ENCODE assay signal across 15 cellular contexts in genomic region chr7:32275216-32275979, GRCh38.
DNase-seq lines count a peak whose midpoint lies in the region; ATAC-seq and TF ChIP-seq lines count a peak whose summit lies in the region.
"Had no signal": no experiment of that assay in that cellular context is flagged by ENCODE, and none has a peak within 500 bp of the region (broad histone marks: within the 10 kb centered on the region; RNA-seq: fewer than 3 reads in every experiment).

No MANE protein-coding gene starts in this region.

- H3K36me3 ChIP-seq in breast epithelium (no peaks in the 10 kb centered on the region), PC-3 (ENCODE audit: low read depth, low read length) (no peaks in the 10 kb centered on the region), SJCRH30 (no peaks in the 10 kb centered on the region)
- H3K36me3 ChIP-seq in CD4-positive, alpha-beta memory T cell (ENCODE audit: insufficient read depth, low read length): no peaks in the 10 kb centered on the region

- DNase-seq in MCF 10A (ENCODE audit: unreplicated experiment): peak; percentile 4
- DNase-seq in breast epithelium (ENCODE audit: low spot score in 2 of 2): no peak
- DNase-seq in PC-3: peak; percentile 22
- DNase-seq in SJCRH30: no peak
- no peak for DNase-seq in activated CD4-positive, alpha-beta T cell treated with anti-CD3 and anti-CD28 coated beads for 48 hours
- no peak for DNase-seq in CD4-positive, alpha-beta memory T cell
- DNase-seq in NCI-H82 treated with DMSO at 0.1 percent for 48 hours (lab: John Stamatoyannopoulos, UW; ENCODE audit: unreplicated experiment): no peak
- DNase-seq: activated T-cell treated with anti-CD3 and anti-CD28 coated beads, Interleukin-2, amount 50 U/mL, for 4 hours; HFFc6; mucosa of descending colon; NCI-H187 treated with DMSO at 0.1 percent for 48 hours; PC-9; stimulated activated CD4-positive, alpha-beta T cell treated with anti-CD3 and anti-CD28 coated beads, Interleukin-4, amount 100 ng/mL, for 4 hours; substantia nigra had no signal

- H3K4me1 ChIP-seq in breast epithelium (no peaks in the 10 kb centered on the region), PC-3 (ENCODE audit: insufficient read depth, low read length) (no peaks in the 10 kb centered on the region), SJCRH30 (no peaks in the 10 kb centered on the region)
- no peaks in the 10 kb centered on the region for H3K4me1 ChIP-seq in CD4-positive, alpha-beta memory T cell (ENCODE audit: insufficient read depth, low read length)

- H3K9me3 ChIP-seq in breast epithelium (no peaks in the 10 kb centered on the region), PC-3 (ENCODE audit: low read length) (no peaks in the 10 kb centered on the region), SJCRH30 (replicated peaks) (no peaks in the 10 kb centered on the region)
- H3K9me3 ChIP-seq in CD4-positive, alpha-beta memory T cell (ENCODE audit: control insufficient read depth in 1 of 2, low read length in 2 of 2): no peaks in the 10 kb centered on the region
- H3K9me3 ChIP-seq: mucosa of descending colon had no signal

- peak; percentile 65 for ATAC-seq in HG02981 (IDR thresholded peaks at IDR 0.05; ENCODE audit: unreplicated experiment)
- ATAC-seq in PC-3: no peak
- ATAC-seq: activated T-cell treated with anti-CD3 and anti-CD28 coated beads, Interleukin-2, amount 50 U/mL, for 4 hours; mucosa of descending colon had no signal

- no peaks in the 10 kb centered on the region for H3F3A ChIP-seq in PC-3 (ENCODE audit: low read length, unreplicated experiment)

- H3K9me2 ChIP-seq in PC-3 (replicated peaks; ENCODE audit: low read length): no peaks in the 10 kb centered on the region

- peaks cover 36% of the 10 kb centered on the region for H3K27me3 Mint-ChIP-seq in MCF 10A (ENCODE audit: insufficient read depth, unreplicated experiment)
- no peaks in the 10 kb centered on the region for H3K27me3 Mint-ChIP-seq in CD4-positive, alpha-beta memory T cell

- no peak overlapping the region for H3K27ac ChIP-seq in breast epithelium
- H3K27ac ChIP-seq in PC-3 (ENCODE audit: low read length): no peak overlapping the region
- H3K27ac ChIP-seq in SJCRH30: no peak overlapping the region
- no peak overlapping the region for H3K27ac ChIP-seq in CD4-positive, alpha-beta memory T cell (ENCODE audit: low read depth, low read length)
- H3K27ac ChIP-seq: PC-9 had no signal

- no peak overlapping the region for H3K27ac Mint-ChIP-seq in MCF 10A (ENCODE audit: low read depth, unreplicated experiment)
- H3K27ac Mint-ChIP-seq in CD4-positive, alpha-beta memory T cell: no peak overlapping the region
- H3K27ac Mint-ChIP-seq: HFFc6 had no signal

- no peak overlapping the region for H3K9ac ChIP-seq in PC-3 (ENCODE audit: low read length)

- H3K4me3 ChIP-seq in breast epithelium (no peak overlapping the region), PC-3 (ENCODE audit: low read length) (no peak overlapping the region), SJCRH30 (no peak overlapping the region)
- no peak overlapping the region for H3K4me3 ChIP-seq in CD4-positive, alpha-beta memory T cell (ENCODE audit: low read length in 2 of 2)
- H3K4me3 ChIP-seq: mucosa of descending colon, PC-9 had no signal

- H3K9me3 Mint-ChIP-seq in MCF 10A (ENCODE audit: unreplicated experiment): no peaks in the 10 kb centered on the region
- no peaks in the 10 kb centered on the region for H3K9me3 Mint-ChIP-seq in CD4-positive, alpha-beta memory T cell
- H3K9me3 Mint-ChIP-seq: activated T-cell treated with anti-CD3 and anti-CD28 coated beads, Interleukin-2, amount 50 U/mL, for 4 hours had no signal

- no TSS peak for BruUV-seq in MCF 10A (replicated peaks; lab: Mats Ljungman, UMichigan)
- BruUV-seq in PC-3 (replicated peaks; lab: Mats Ljungman, UMichigan): no TSS peak

- POLR2A ChIA-PET in MCF 10A (lab: Yijun Ruan, JAX): interaction anchor here (0.7 kb wide), 1 partner anchor 23 kb away, joined by 3 read pairs; no protein-coding TSS in a partner anchor
- POLR2A ChIA-PET in PC-3 (lab: Charles Lee; ENCODE audit: unreplicated experiment): no interaction called here
- POLR2A ChIA-PET in CD4-positive, alpha-beta memory T cell (lab: Charles Lee; ENCODE audit: partially characterized antibody): no interaction called here

- TF ChIP-seq CTCF in MCF 10A (IDR thresholded peaks at IDR 0.05; ENCODE audit: unreplicated experiment) (no peak), breast epithelium (IDR thresholded peaks at IDR 0.05) (no peak), PC-3 (conservative IDR thresholded peaks at IDR 0.05; ENCODE audit: low read depth, low read length) (no peak)

- no peaks in the 10 kb centered on the region for H3K27me3 ChIP-seq in breast epithelium
- H3K27me3 ChIP-seq in PC-3 (ENCODE audit: low read length): peaks cover 92% of the 10 kb centered on the region
- H3K27me3 ChIP-seq in SJCRH30: 0 out of 2 replicates have a peak, but pooled peaks cover 4% of the 10 kb centered on the region
- H3K27me3 ChIP-seq in CD4-positive, alpha-beta memory T cell (ENCODE audit: insufficient read depth, low read length): no peaks in the 10 kb centered on the region

- no peak overlapping the region for H2AFZ ChIP-seq in PC-3 (ENCODE audit: low read length)
- H2AFZ ChIP-seq: PC-9 had no signal

- H3K4me1 Mint-ChIP-seq in MCF 10A (ENCODE audit: insufficient read depth, unreplicated experiment): no peaks in the 10 kb centered on the region
- no peaks in the 10 kb centered on the region for H3K4me1 Mint-ChIP-seq in CD4-positive, alpha-beta memory T cell

- intact Hi-C loops in MCF 10A (cut with micrococcal nuclease) (no loop called here), breast epithelium (cut with DNase I; ENCODE audit: low total_unique reads) (no loop called here), PC-3 (cut with micrococcal nuclease) (no loop called here)
- intact Hi-C loops in CD4-positive, alpha-beta memory T cell (cut with micrococcal nuclease): no loop called here

- H3K4me3 Mint-ChIP-seq in MCF 10A (ENCODE audit: unreplicated experiment): no peak overlapping the region
- no peak overlapping the region for H3K4me3 Mint-ChIP-seq in CD4-positive, alpha-beta memory T cell
- H3K4me3 Mint-ChIP-seq: activated T-cell treated with anti-CD3 and anti-CD28 coated beads, Interleukin-2, amount 50 U/mL, for 4 hours; HFFc6 had no signal

- CTCF ChIA-PET in MCF 10A (lab: Yijun Ruan, JAX): interaction anchor here (0.8 to 1.7 kb wide), 5 partner anchors 64 to 531 kb away, joined by 3 to 5 read pairs (median 3); no protein-coding TSS in a partner anchor
- CTCF ChIA-PET in PC-3 (lab: Charles Lee): interaction anchor here (0.7 kb wide), 1 partner anchor 613 kb away, joined by 3 read pairs; no protein-coding TSS in a partner anchor
- CTCF ChIA-PET in CD4-positive, alpha-beta memory T cell (lab: Charles Lee; ENCODE audit: partially characterized antibody): no interaction called here

- no peak for TF ChIP-seq POLR2A in breast epithelium (IDR thresholded peaks at IDR 0.05)

- no peaks in the 10 kb centered on the region for H3K79me2 ChIP-seq in PC-3 (ENCODE audit: low read length)

- no peaks in the 10 kb centered on the region for H3K36me3 Mint-ChIP-seq in MCF 10A (ENCODE audit: insufficient read depth, unreplicated experiment)
- H3K36me3 Mint-ChIP-seq in CD4-positive, alpha-beta memory T cell: no peaks in the 10 kb centered on the region

- H3K4me2 ChIP-seq in PC-3 (ENCODE audit: low read length): no peak overlapping the region
- H3K4me2 ChIP-seq: PC-9 had no signal

- no peaks in the 10 kb centered on the region for H4K20me1 ChIP-seq in PC-3 (ENCODE audit: low read length)

Comparison
In these comparisons a context has a peak if more than half of its experiments do, and no peak if none do; other contexts are left out.
1. DNase-seq: peak in MCF 10A (single experiment) and PC-3 (single experiment); none in breast epithelium (0 of 2), SJCRH30 (0 of 2), activated CD4-positive, alpha-beta T cell treated with anti-CD3 and anti-CD28 coated beads for 48 hours (single experiment), CD4-positive, alpha-beta memory T cell (0 of 5) and NCI-H82 treated with DMSO at 0.1 percent for 48 hours (single experiment).